ENCODE assay signal across 17 cellular contexts in genomic region chr19:2244486-2244885, GRCh38. TPM values are rescaled to one million over a fixed set of nuclear protein-coding genes. Genes with fewer than 3 reads are reported as not detected.
DNase-seq lines count a peak whose midpoint lies in the region; TF ChIP-seq lines count a peak whose summit lies in the region.
"Had no signal": no experiment of that assay in that cellular context is flagged by ENCODE, and none has a peak within 500 bp of the region (broad histone marks: within the 10 kb centered on the region; RNA-seq: fewer than 3 reads in every experiment).

No MANE protein-coding gene starts in this region.

- no peak overlapping the region for H3K4ac ChIP-seq in neuronal stem cell (ENCODE audit: low read length)

- H4K8ac ChIP-seq in neuronal stem cell (ENCODE audit: low read depth, low read length) = no peak overlapping the region

- H3K9me3 ChIP-seq in HEK293 (ENCODE audit: control insufficient read depth, insufficient read depth, low read depth, low read length) (no peaks in the 10 kb centered on the region), endocrine pancreas (ENCODE audit: control insufficient read depth, low read length) (no peaks in the 10 kb centered on the region), neuronal stem cell (replicated peaks in 1 of 2; ENCODE audit: control insufficient read depth in 2 of 2, insufficient read depth in 1 of 2, low read depth in 1 of 2, low read length in 2 of 2) (no peaks in the 10 kb centered on the region), adrenal gland (replicated peaks in 1 of 3) (no peaks in the 10 kb centered on the region)
- H3K9me3 ChIP-seq: A549, Caco-2, HAP-1 had no signal

- H2BK15ac ChIP-seq in neuronal stem cell (ENCODE audit: low read length) = no peak overlapping the region

- POLR2A ChIA-PET in HEK293 (lab: Yijun Ruan, JAX) = interaction anchor here (1.0 kb wide), 1 partner anchor 16 kb away, joined by 4 read pairs; no protein-coding TSS in a partner anchor

- TF ChIP-seq CTCF in HEK293 (tag by site-specific recombination; IDR thresholded peaks at IDR 0.05) (no peak), adrenal gland (IDR thresholded peaks at IDR 0.05) (no peak)

- H3K4me1 ChIP-seq in HEK293 (ENCODE audit: control insufficient read depth, insufficient read depth, low read length) (peaks cover 3% of the 10 kb centered on the region; the same call in 1 of the 2 replicates), endocrine pancreas (ENCODE audit: control insufficient read depth, insufficient read depth, low read length) (no peaks in the 10 kb centered on the region), neuronal stem cell (ENCODE audit: control insufficient read depth in 2 of 2, insufficient read depth in 1 of 2, low read depth in 1 of 2, low read length in 2 of 2) (peaks cover 12 to 14% of the 10 kb centered on the region in 2 donors), adrenal gland (replicated peaks in 1 of 2) (peaks cover 8 to 24% of the 10 kb centered on the region in 2 donors)

- no peak overlapping the region for H2BK120ac ChIP-seq in neuronal stem cell (ENCODE audit: low read depth, low read length)

- H2AK5ac ChIP-seq in neuronal stem cell (ENCODE audit: low read depth, low read length) = no peak overlapping the region

- H3K14ac ChIP-seq in neuronal stem cell (ENCODE audit: low read length) = no peak overlapping the region

- peaks cover 10 to 89% of the 10 kb centered on the region in 2 experiments for H3K36me3 ChIP-seq in HEK293 (ENCODE audit: control insufficient read depth in 2 of 2, insufficient read depth in 1 of 2, low read length in 2 of 2)
- H3K36me3 ChIP-seq in endocrine pancreas (ENCODE audit: control insufficient read depth, insufficient read depth, low read length) = peaks cover 8% of the 10 kb centered on the region
- peaks cover 44 to 93% of the 10 kb centered on the region in 2 donors for H3K36me3 ChIP-seq in neuronal stem cell (replicated peaks in 1 of 2; ENCODE audit: control insufficient read depth in 2 of 2, insufficient read depth in 2 of 2, low read length in 2 of 2)
- peaks cover 0 to 48% of the 10 kb centered on the region in 2 donors for H3K36me3 ChIP-seq in adrenal gland (replicated peaks in 1 of 2)

- DNase-seq in NCI-H2107 treated with DMSO at 0.1 percent for 48 hours (lab: John Stamatoyannopoulos, UW; ENCODE audit: unreplicated experiment) = peak; percentile 39
- no peak for DNase-seq in NCI-H2107 (lab: John Stamatoyannopoulos, UW)
- DNase-seq in neuronal stem cell (ENCODE audit: low spot score) = no peak
- DNase-seq in adrenal gland = no peak
- DNase-seq in islet precursor cell = no peak
- DNase-seq: AML-193; Caco-2; CD8-positive, alpha-beta T cell had no signal

- CTCF ChIA-PET in HEK293 (lab: Yijun Ruan, JAX) = interaction anchor here (0.6 to 1.4 kb wide), 4 partner anchors 17 to 453 kb away, joined by 3 to 4 read pairs (median 3); no protein-coding TSS in a partner anchor

- intact Hi-C loops in adrenal gland (cut with DNase I) = no loop called here

- no peak overlapping the region for H2AFZ ChIP-seq in neuronal stem cell (ENCODE audit: low read length)

- H3K4me2 ChIP-seq in neuronal stem cell (ENCODE audit: insufficient read depth, low read length, poor library complexity, severe bottlenecking) = no peak overlapping the region
- H3K4me2 ChIP-seq: A549 had no signal

- no peak overlapping the region for H4K91ac ChIP-seq in neuronal stem cell (ENCODE audit: low read depth, low read length, poor library complexity)

- no CpG with 5 or more reads among the region's 21 CpGs for WGBS in neuronal stem cell (ENCODE audit: extremely low coverage in 2 of 2, insufficient read length in 2 of 2, insufficient replicate concordance in 1 of 2), 2 donors
- WGBS in adrenal gland, 4 donors = 88 to 95% (median 92%) methylated on average over 17 to 21 of the region's 21 CpGs

- H3K4me3 ChIP-seq in HEK293 (ENCODE audit: low read depth, low read length) (no peak overlapping the region), endocrine pancreas (ENCODE audit: control insufficient read depth, insufficient read depth, low read length) (no peak overlapping the region), neuronal stem cell (ENCODE audit: low read length in 2 of 2) (peak overlapping the region in 1 of 2 donors; percentile 5), adrenal gland (no peak overlapping the region)
- H3K4me3 ChIP-seq: A549, HAP-1 had no signal

- H2BK5ac ChIP-seq in neuronal stem cell (ENCODE audit: low read length) = no peak overlapping the region

- H3K27ac ChIP-seq in HEK293 (ENCODE audit: extremely low read depth, low read depth, low read length) = no peak overlapping the region
- no peak overlapping the region for H3K27ac ChIP-seq in neuronal stem cell (replicated peaks; ENCODE audit: low read length)
- H3K27ac ChIP-seq in adrenal gland = no peak overlapping the region
- H3K27ac ChIP-seq: 22Rv1 had no signal

- peak overlapping the region; percentile 31 for H3K23ac ChIP-seq in neuronal stem cell (ENCODE audit: low read depth, low read length, poor library complexity)

- H3K9ac ChIP-seq in endocrine pancreas (ENCODE audit: control insufficient read depth, insufficient read depth, low read length) (peak overlapping the region; percentile 56), neuronal stem cell (ENCODE audit: low read depth, low read length, poor library complexity) (no peak overlapping the region)

- no peak for TF ChIP-seq POLR2A in adrenal gland (IDR thresholded peaks at IDR 0.05)

- H2BK12ac ChIP-seq in neuronal stem cell (ENCODE audit: low read length) = peak overlapping the region; percentile 73

- peaks cover 39% of the 10 kb centered on the region for H3K79me1 ChIP-seq in neuronal stem cell (ENCODE audit: low read depth, low read length)

- no peak overlapping the region for H3K18ac ChIP-seq in neuronal stem cell (ENCODE audit: low read length)

- H3K27me3 ChIP-seq in endocrine pancreas (ENCODE audit: control insufficient read depth, insufficient read depth, low read length) = no peaks in the 10 kb centered on the region
- H3K27me3 ChIP-seq in neuronal stem cell (ENCODE audit: control insufficient read depth in 3 of 3, insufficient read depth in 3 of 3, low read depth in 1 of 3, low read length in 3 of 3) = no peaks in the 10 kb centered on the region
- H3K27me3 ChIP-seq in adrenal gland = peaks cover 2% of the 10 kb centered on the region

TF ChIP-seq in HEK293, 187 proteins besides CTCF, POLR2A, EP300 and RAD21:
- TF ChIP-seq, protein P1, sequence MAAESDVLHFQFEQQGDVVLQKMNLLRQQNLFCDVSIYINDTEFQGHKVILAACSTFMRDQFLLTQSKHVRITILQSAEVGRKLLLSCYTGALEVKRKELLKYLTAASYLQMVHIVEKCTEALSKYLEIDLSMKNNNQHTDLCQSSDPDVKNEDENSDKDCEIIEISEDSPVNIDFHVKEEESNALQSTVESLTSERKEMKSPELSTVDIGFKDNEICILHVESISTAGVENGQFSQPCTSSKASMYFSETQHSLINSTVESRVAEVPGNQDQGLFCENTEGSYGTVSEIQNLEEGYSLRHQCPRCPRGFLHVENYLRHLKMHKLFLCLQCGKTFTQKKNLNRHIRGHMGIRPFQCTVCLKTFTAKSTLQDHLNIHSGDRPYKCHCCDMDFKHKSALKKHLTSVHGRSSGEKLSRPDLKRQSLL (tag by site-specific recombination; IDR thresholded peaks at IDR 0.05) = peak; percentile 79; the same call in 1 of the 2 replicates
- TF ChIP-seq ZBTB21 (tag by site-specific recombination; IDR thresholded peaks at IDR 0.05) = no peak

RNA-seq across cellular contexts. Expression of gene AMH, which starts 4.6 kb away (rescaled TPM):
- polyA plus RNA-seq in neuronal stem cell (2013, experiment 1 of 2) = 10.1 TPM
- polyA plus RNA-seq in neuronal stem cell (2013, experiment 2 of 2) = 9.2 TPM
- total RNA-seq in adrenal gland = 1 to 10 TPM in 2 of 8 donors, under 1 TPM in 3, not detected in 3; 0.36 to 1.5 (median 0.42) TPM
- 1 to 10 TPM in 2 of 3 donors, not detected in 1; 1.8 to 4.6 TPM for polyA plus RNA-seq in adrenal gland
- polyA plus RNA-seq: CD14-positive monocyte had no signal

RNA-seq across cellular contexts. Expression of gene SF3A2, which starts 7.9 kb away (rescaled TPM):
- polyA plus RNA-seq in neuronal stem cell (2013, experiment 1 of 2) = 117 TPM
- polyA plus RNA-seq in neuronal stem cell (2013, experiment 2 of 2) = 115 TPM
- 10 to 100 TPM; 17.7 to 64.3 (median 28.2) TPM for total RNA-seq in adrenal gland
- polyA plus RNA-seq in adrenal gland = 100 to 1,000 TPM in 1 of 3 donors, 10 to 100 TPM in 1, 1 to 10 TPM in 1; 3.9 to 110 (median 52.7) TPM

RNA-seq across cellular contexts. Expression of gene PLEKHJ1, which starts 8.4 kb away (rescaled TPM):
- polyA plus RNA-seq in neuronal stem cell (2013, experiment 1 of 2) = 94.6 TPM
- polyA plus RNA-seq in neuronal stem cell (2013, experiment 2 of 2) = 92.1 TPM
- 10 to 100 TPM; 58.1 to 85.1 (median 71.7) TPM for total RNA-seq in adrenal gland
- polyA plus RNA-seq in adrenal gland = 10 to 100 TPM; 18.1 to 82.9 (median 69.7) TPM

RNA-seq across cellular contexts. Expression of gene JSRP1, which starts 11.7 kb away (rescaled TPM):
- polyA plus RNA-seq in neuronal stem cell (2013, experiment 1 of 2) = 0.22 TPM
- polyA plus RNA-seq in neuronal stem cell (2013, experiment 2 of 2) = 0.15 TPM
- under 1 TPM in 2 of 8 donors, not detected in 6; 0.54 to 0.84 TPM for total RNA-seq in adrenal gland
- polyA plus RNA-seq in adrenal gland = 1 to 10 TPM in 1 of 3 donors, under 1 TPM in 2; 0.71 to 1.1 (median 0.82) TPM
- total RNA-seq: Caco-2, H4 had no signal
- polyA plus RNA-seq: BJ had no signal

RNA-seq across cellular contexts. Expression of gene PEAK3, which starts 37.5 kb away (rescaled TPM):
- not detected for polyA plus RNA-seq in neuronal stem cell (2013, experiment 1 of 2)
- not detected for polyA plus RNA-seq in neuronal stem cell (2013, experiment 2 of 2)
- 1 to 10 TPM in 6 of 8 donors, under 1 TPM in 2; 0.43 to 3.2 (median 1.5) TPM for total RNA-seq in adrenal gland
- under 1 TPM; 0.05 to 0.56 (median 0.27) TPM for polyA plus RNA-seq in adrenal gland
- total RNA-seq: Caco-2; CD8-positive, alpha-beta T cell; HT-29 had no signal
- polyA plus RNA-seq: A549, BJ had no signal
